ENCODE assay signal across 27 cellular contexts in genomic region chr10:71382757-71383156, GRCh38. TPM values are rescaled to one million over a fixed set of nuclear protein-coding genes. Genes with fewer than 3 reads are reported as not detected.
A peak's percentile ranks its signal among the peaks of the same experiment; 100 is the strongest.
DNase-seq lines count a peak whose midpoint lies in the region; ATAC-seq, FAIRE-seq and TF ChIP-seq lines count a peak whose summit lies in the region.
"Had no signal": no experiment of that assay in that cellular context is flagged by ENCODE, and none has a peak within 500 bp of the region (broad histone marks: within the 10 kb centered on the region; RNA-seq: fewer than 3 reads in every experiment).

No MANE protein-coding gene starts in this region.

- H3K9me1 ChIP-seq in K562 (ENCODE audit: control insufficient read depth, insufficient read depth, low read length), result no peaks in the 10 kb centered on the region

- no peaks in the 10 kb centered on the region for H3K9me3 ChIP-seq in K562 (replicated peaks; ENCODE audit: control insufficient read depth, insufficient read depth, low read depth, low read length)
- H3K9me3 ChIP-seq in naive thymus-derived CD4-positive, alpha-beta T cell (ENCODE audit: control insufficient read depth in 2 of 3, low read length in 3 of 3), result no peaks in the 10 kb centered on the region
- no peaks in the 10 kb centered on the region for H3K9me3 ChIP-seq in prostate gland
- H3K9me3 ChIP-seq: upper lobe of left lung had no signal

- FAIRE-seq in K562 (lab: Jason Lieb, UNC), result peak; percentile 64
- FAIRE-seq: endothelial cell of umbilical vein had no signal

- H3K36me3 ChIP-seq in K562 (ENCODE audit: control insufficient read depth, insufficient read depth, low read length) (no peaks in the 10 kb centered on the region), prostate gland (no peaks in the 10 kb centered on the region)
- no peaks in the 10 kb centered on the region for H3K36me3 ChIP-seq in naive thymus-derived CD4-positive, alpha-beta T cell (ENCODE audit: control insufficient read depth in 2 of 3, insufficient read depth in 3 of 3, low read length in 3 of 3)
- H3K36me3 ChIP-seq: upper lobe of left lung had no signal

- H3K36me3 Mint-ChIP-seq in naive thymus-derived CD4-positive, alpha-beta T cell, result no peaks in the 10 kb centered on the region
- H3K36me3 Mint-ChIP-seq: activated CD4-positive, alpha-beta memory T cell treated with anti-CD3 and anti-CD28 coated beads for 36 hours; activated naive CD8-positive, alpha-beta T cell treated with anti-CD3 and anti-CD28 coated beads for 36 hours had no signal

- H3K27me3 ChIP-seq in K562 (ENCODE audit: control insufficient read depth in 2 of 2, insufficient read depth in 2 of 2, low read length in 2 of 2), result no peaks in the 10 kb centered on the region; a peak in 1 of 5 replicates
- H3K27me3 ChIP-seq in naive thymus-derived CD4-positive, alpha-beta T cell (ENCODE audit: control insufficient read depth in 2 of 2, insufficient read depth in 2 of 2, low read length in 2 of 2), result no peaks in the 10 kb centered on the region
- H3K27me3 ChIP-seq in prostate gland (replicated peaks; ENCODE audit: insufficient read depth), result no peaks in the 10 kb centered on the region
- H3K27me3 ChIP-seq: upper lobe of left lung had no signal

- H3K27ac ChIP-seq in K562 (ENCODE audit: extremely low read depth, low read depth, low read length) (peak overlapping the region; percentile 3; the same call in 1 of the 3 replicates), prostate gland (no peak overlapping the region)
- no peak overlapping the region for H3K27ac ChIP-seq in naive thymus-derived CD4-positive, alpha-beta T cell (ENCODE audit: low read depth, low read length)
- H3K27ac ChIP-seq: foreskin keratinocyte, upper lobe of left lung had no signal

- DNase-seq in GF-D8 (lab: John Stamatoyannopoulos, UW), result peak; percentile 60
- DNase-seq in NOMO-1 (lab: John Stamatoyannopoulos, UW; ENCODE audit: unreplicated experiment in 2 of 2), result peak; percentile 58 to 89
- DNase-seq in K562 (ENCODE audit: extremely low read depth in 1 of 4, low spot score in 3 of 4), result peak in 3 of 4 experiments; percentile 41 to 54 (median 48)
- DNase-seq in naive thymus-derived CD4-positive, alpha-beta T cell, result no peak
- no peak for DNase-seq in prostate gland (ENCODE audit: low spot score)
- DNase-seq: activated CD4-positive, alpha-beta memory T cell treated with anti-CD3 and anti-CD28 coated beads for 36 hours; activated CD8-positive, alpha-beta memory T cell treated with anti-CD3 and anti-CD28 coated beads, Interleukin-2, amount 50 U/mL, for 48 hours; activated naive CD8-positive, alpha-beta T cell treated with anti-CD3 and anti-CD28 coated beads for 36 hours; C1 segment of cervical spinal cord; Calu3; foreskin keratinocyte; left cardiac atrium; NCI-H1694; NCI-H524; NK-92 treated with Interleukin-12 subunit alpha and Interleukin-12 subunit beta, amount 100 ng/mL, for 24 hours; RPMI8226; stimulated activated CD4-positive, alpha-beta T cell treated with anti-CD3 and anti-CD28 coated beads, Interleukin-2, amount 100 ng/mL, for 24 hours; substantia nigra; upper lobe of left lung had no signal

- H3K9me3 Mint-ChIP-seq in naive thymus-derived CD4-positive, alpha-beta T cell, result peaks cover 0 to 1% (median 0%) of the 10 kb centered on the region in 11 donors
- H3K9me3 Mint-ChIP-seq: activated CD4-positive, alpha-beta memory T cell treated with anti-CD3 and anti-CD28 coated beads for 36 hours; activated naive CD8-positive, alpha-beta T cell treated with anti-CD3 and anti-CD28 coated beads for 36 hours; activated T-helper 2 cell treated with anti-CD3 and anti-CD28 coated beads, Interferon-gamma antibody, Interleukin-2, Interleukin-4, amounts not matched to agents 10 μg/mL and 5 μg/mL and 100 μg/mL, durations not matched to agents 14 hours and 24 hours and 36 hours; central memory CD8-positive, alpha-beta T cell had no signal

- H3K4me3 ChIP-seq in K562 (no peak overlapping the region), prostate gland (no peak overlapping the region)
- no peak overlapping the region for H3K4me3 ChIP-seq in naive thymus-derived CD4-positive, alpha-beta T cell (ENCODE audit: low read length)
- H3K4me3 ChIP-seq: smooth muscle cell, upper lobe of left lung had no signal

- intact Hi-C loops in K562 (cut with micrococcal nuclease), result loop anchor here (5.0 kb wide), 2 partner anchors 315 to 515 kb away; no protein-coding TSS in a partner anchor
- intact Hi-C loops in naive thymus-derived CD4-positive, alpha-beta T cell (cut with micrococcal nuclease), result loop anchor here (5.0 to 10.0 kb wide), 3 partner anchors 222 to 515 kb away; no protein-coding TSS in a partner anchor
- intact Hi-C loops in prostate gland (cut with DNase I), result loop anchor here (5.0 kb wide), 2 partner anchors 190 to 325 kb away; no protein-coding TSS in a partner anchor

- no peak for TF ChIP-seq CTCF in K562 (IDR thresholded peaks at IDR 0.05 in 2 of 3, conservative IDR thresholded peaks at IDR 0.05 in 1 of 3; ENCODE audit: insufficient read depth in 2 of 3, low read depth in 1 of 3, low read length in 3 of 3)
- no peak for TF ChIP-seq CTCF in prostate gland (IDR thresholded peaks at IDR 0.05)

- ATAC-seq in K562 (peak; percentile 65), HG02884 (IDR thresholded peaks at IDR 0.05; ENCODE audit: unreplicated experiment) (no peak), GM21529 (IDR thresholded peaks at IDR 0.05; ENCODE audit: unreplicated experiment) (no peak), HG02610 (IDR thresholded peaks at IDR 0.05; ENCODE audit: unreplicated experiment) (no peak)
- peak; percentile 26 for ATAC-seq in naive thymus-derived CD4-positive, alpha-beta T cell
- ATAC-seq: foreskin keratinocyte, left cardiac atrium had no signal

- TF ChIP-seq POLR2A in K562 (conservative IDR thresholded peaks at IDR 0.05), result no peak
- TF ChIP-seq POLR2A in prostate gland (IDR thresholded peaks at IDR 0.05), result no peak

- no peak for TF ChIP-seq RAD21 in K562 (CRISPR knock-in tag; conservative IDR thresholded peaks at IDR 0.05 in 1 of 2, IDR thresholded peaks at IDR 0.05 in 1 of 2)

- no peak overlapping the region for H3K4me2 ChIP-seq in K562 (ENCODE audit: insufficient read depth, low read length)
- H3K4me2 ChIP-seq: smooth muscle cell had no signal

- peak overlapping the region; percentile 55 for H2AFZ ChIP-seq in K562 (ENCODE audit: low read depth, low read length)

- H3K79me2 ChIP-seq in K562 (ENCODE audit: control insufficient read depth, insufficient read depth, low read length), result no peaks in the 10 kb centered on the region

- H3K9ac ChIP-seq in K562 (ENCODE audit: insufficient read depth in 1 of 2, low read depth in 2 of 2, low read length in 2 of 2), result peak overlapping the region in 1 of 2 experiments; percentile 37; a peak in 1 of 4 replicates

- no peak overlapping the region for H3K27ac Mint-ChIP-seq in naive thymus-derived CD4-positive, alpha-beta T cell
- H3K27ac Mint-ChIP-seq: activated CD4-positive, alpha-beta memory T cell treated with anti-CD3 and anti-CD28 coated beads for 36 hours; activated naive CD8-positive, alpha-beta T cell treated with anti-CD3 and anti-CD28 coated beads for 36 hours; activated T-helper 2 cell treated with anti-CD3 and anti-CD28 coated beads, Interferon-gamma antibody, Interleukin-2, Interleukin-4, amounts not matched to agents 10 μg/mL and 5 μg/mL and 100 μg/mL, durations not matched to agents 14 hours and 24 hours and 36 hours had no signal

- in situ Hi-C loops in K562 (cut with MboI), result loop anchor here (10.0 kb wide), 2 partner anchors 322 to 432 kb away; no protein-coding TSS in a partner anchor

- H3K4me1 ChIP-seq in K562 (replicated peaks in 1 of 2; ENCODE audit: control insufficient read depth in 2 of 2, insufficient read depth in 2 of 2, low read length in 2 of 2), result peaks cover 3 to 19% of the 10 kb centered on the region in 2 experiments; a peak in 3 of 5 replicates
- peaks cover 0 to under 1% of the 10 kb centered on the region in 2 donors for H3K4me1 ChIP-seq in naive thymus-derived CD4-positive, alpha-beta T cell (ENCODE audit: control insufficient read depth in 2 of 2, insufficient read depth in 2 of 2, low read length in 2 of 2)
- no peaks in the 10 kb centered on the region for H3K4me1 ChIP-seq in prostate gland (replicated peaks)
- H3K4me1 ChIP-seq: foreskin keratinocyte had no signal

- POLR2A ChIA-PET in K562 (lab: Yijun Ruan, JAX), result interaction anchor here (0.6 to 1.1 kb wide), 3 partner anchors 8 to 360 kb away, joined by 3 to 5 read pairs (median 4); no protein-coding TSS in a partner anchor
- POLR2A ChIA-PET in naive thymus-derived CD4-positive, alpha-beta T cell (lab: Charles Lee), result no interaction called here

- no peaks in the 10 kb centered on the region for H4K20me1 ChIP-seq in K562 (replicated peaks; ENCODE audit: control insufficient read depth, insufficient read depth, low read length)

- H3K4me3 Mint-ChIP-seq in naive thymus-derived CD4-positive, alpha-beta T cell, result no peak overlapping the region
- H3K4me3 Mint-ChIP-seq: activated CD4-positive, alpha-beta memory T cell treated with anti-CD3 and anti-CD28 coated beads for 36 hours; activated naive CD8-positive, alpha-beta T cell treated with anti-CD3 and anti-CD28 coated beads for 36 hours; central memory CD8-positive, alpha-beta T cell had no signal

- CTCF ChIA-PET in K562 (lab: Yijun Ruan, JAX; ENCODE audit: low intra/inter-chr PET ratio), result interaction anchor here (2.8 kb wide), 1 partner anchor 513 kb away, joined by 15 read pairs; no protein-coding TSS in a partner anchor
- CTCF ChIA-PET in naive thymus-derived CD4-positive, alpha-beta T cell (lab: Charles Lee), result interaction anchor here (0.6 to 4.6 kb wide), 4 partner anchors 18 to 429 kb away, joined by 3 to 30 read pairs (median 4); no protein-coding TSS in a partner anchor

- no peak for TF ChIP-seq EP300 in K562 (IDR thresholded peaks at IDR 0.05; ENCODE audit: low read length)

- WGBS in K562 (ENCODE audit: insufficient coverage, low coverage, missing lambda C conversion rate), result 30% methylated on average over 1 of the region's 1 CpG
- WGBS in prostate gland, result 100% methylated on average over 1 of the region's 1 CpG

- H3K4me1 Mint-ChIP-seq in naive thymus-derived CD4-positive, alpha-beta T cell, result peaks cover under 1 to 1% (median under 1%) of the 10 kb centered on the region in 7 donors

- H3K27me3 Mint-ChIP-seq in naive thymus-derived CD4-positive, alpha-beta T cell, result peaks cover 0 to 13% (median 0%) of the 10 kb centered on the region in 5 donors
- H3K27me3 Mint-ChIP-seq: activated CD4-positive, alpha-beta memory T cell treated with anti-CD3 and anti-CD28 coated beads for 36 hours; activated naive CD8-positive, alpha-beta T cell treated with anti-CD3 and anti-CD28 coated beads for 36 hours; central memory CD8-positive, alpha-beta T cell had no signal

- BruUV-seq in K562 (replicated peaks; lab: Mats Ljungman, UMichigan), result no TSS peak

RNA-seq across cellular contexts. Expression of gene CDH23, which starts 14.0 kb away (rescaled TPM):
- total RNA-seq in K562 (2011; cell fraction: chromatin; rRNA removed; ENCODE audit: low replicate concordance), result 0.32 and 1.6 TPM in 2 replicates
- total RNA-seq in K562 (2011; cell fraction: nucleolus; rRNA removed), result 0.50 and 0.66 TPM in 2 replicates
- 0.22 and 0.84 TPM in 2 replicates for total RNA-seq in K562 (2011; cell fraction: nucleoplasm; rRNA removed)
- total RNA-seq in K562 (2014; rRNA removed) (0.29 and 0.45 TPM in 2 replicates), K562 (2014; rRNA removed; fragmentation: Illumina TruSeq; extraction: Trizol) (0.41 and 0.47 TPM in 2 replicates), K562 (2015; rRNA removed; fragmentation: Illumina TruSeq; extraction: Trizol) (0.18 and 0.34 TPM in 2 replicates), K562 (2021) (0.47 and 0.53 TPM in 2 replicates), prostate gland (10 to 100 TPM in 1 of 2 donors, 1 to 10 TPM in 1; 3.9 to 74.8 TPM)
- polyA plus RNA-seq in K562 (2011; rRNA removed) (0.15 and 0.71 TPM in 2 replicates), K562 (2014; fragmentation: Illumina TruSeq; extraction: Trizol) (0.24 and 0.61 TPM in 2 replicates), K562 (2014; fragmentation: Nextera tagmentation; extraction: Ambion mirVana) (under 1 TPM; 0.34 to 0.36 TPM), K562 (2014; rRNA removed) (0.43 and 1.2 TPM in 2 replicates)
- polyA plus RNA-seq in K562 (2011; cell fraction: cytosol; rRNA removed), result 0.12 and 1.1 TPM in 2 replicates
- polyA plus RNA-seq in K562 (2011; cell fraction: nucleus; rRNA removed), result 0.67 and 3.2 TPM in 2 replicates
- 0.42 and 0.94 TPM in 2 replicates for polyA plus RNA-seq in K562 (2012)
- polyA minus RNA-seq in K562 (2011; rRNA and poly(A)+ RNA removed), result 0.42 TPM in 1 of 2 replicates, not detected in the other
- 0.95 TPM in 1 of 2 replicates, not detected in the other for polyA minus RNA-seq in K562 (2011; cell fraction: cytosol; rRNA and poly(A)+ RNA removed)
- 0.44 and 0.54 TPM in 2 replicates for polyA minus RNA-seq in K562 (2011; cell fraction: nucleus; rRNA and poly(A)+ RNA removed)
- total RNA-seq in naive thymus-derived CD4-positive, alpha-beta T cell, result 10 to 100 TPM in 2 of 5 experiments, 1 to 10 TPM in 3; 3.5 to 18.3 (median 8.1) TPM
- 1 to 10 TPM; 1.1 to 4.1 TPM for polyA plus RNA-seq in naive thymus-derived CD4-positive, alpha-beta T cell
- total RNA-seq: endothelial cell of umbilical vein, renal cortical epithelial cell had no signal
- polyA plus RNA-seq: endothelial cell of umbilical vein, foreskin keratinocyte had no signal

Comparison
In these comparisons a context has a peak if more than half of its experiments do, and no peak if none do; other contexts are left out.
1. DNase-seq: peak in GF-D8 (single experiment), NOMO-1 (2 of 2) and K562 (3 of 4); none in naive thymus-derived CD4-positive, alpha-beta T cell (0 of 9) and prostate gland (single experiment).
2. ATAC-seq: peak in K562 (single experiment) and naive thymus-derived CD4-positive, alpha-beta T cell (single experiment); none in HG02884 (single experiment), GM21529 (single experiment) and HG02610 (single experiment).